ENCODE assay signal across 8 cellular contexts in the genomic region with DNA sequence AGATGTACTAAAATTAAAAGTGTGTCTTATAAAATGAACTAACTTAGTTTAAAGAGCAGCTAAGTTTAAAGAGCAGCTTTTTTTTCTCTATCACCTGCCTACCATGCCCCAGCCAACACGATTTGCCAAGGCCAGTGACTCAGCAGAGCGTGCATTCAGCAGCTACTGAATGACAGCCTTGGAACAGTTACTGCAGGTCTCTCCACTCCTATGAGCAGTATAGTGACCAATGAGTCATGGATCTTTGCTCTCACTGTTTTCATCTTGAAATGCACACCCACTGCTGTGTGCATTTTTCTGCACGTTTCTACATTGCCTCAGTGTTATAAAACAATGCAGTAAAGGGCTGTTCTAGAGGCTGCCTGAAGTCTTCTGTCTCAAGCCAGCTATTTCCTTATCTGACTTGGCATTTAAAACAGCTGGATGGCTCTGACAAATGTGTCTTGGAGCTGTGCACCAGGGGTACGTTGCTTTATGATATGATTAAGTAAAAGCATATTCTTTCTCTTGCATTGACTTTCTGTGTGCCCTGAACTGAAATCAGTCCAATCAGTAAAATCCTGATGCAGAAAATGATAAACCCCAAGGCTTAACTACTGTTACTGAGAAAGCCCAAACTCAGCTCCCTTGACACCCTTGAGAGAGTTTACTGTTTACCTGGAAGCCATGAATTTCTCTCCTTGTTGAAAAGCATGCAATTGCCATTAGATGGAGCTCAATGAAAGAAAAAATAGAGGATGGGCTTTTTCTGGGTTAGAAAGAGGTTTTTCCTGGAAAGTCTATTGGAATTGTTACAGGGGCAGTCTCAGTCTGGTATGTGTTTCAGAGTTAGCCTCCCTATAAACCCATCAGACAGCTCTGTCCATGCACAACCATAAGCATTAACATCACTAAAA.
DNase-seq lines count a peak whose midpoint lies in the region; ATAC-seq and TF ChIP-seq lines count a peak whose summit lies in the region.

No MANE protein-coding gene starts in this region.

- no peak overlapping the region for H3K4me2 ChIP-seq in neural progenitor cell

- H2AFZ ChIP-seq in neural progenitor cell (replicated peaks): no peak overlapping the region

- H3K4me1 ChIP-seq in muscle layer of colon (ENCODE audit: insufficient read depth, low read length) (peaks cover 30% of the 10 kb centered on the region), neural progenitor cell (peaks cover 9% of the 10 kb centered on the region)

- no peaks in the 10 kb centered on the region for H3K27me3 Mint-ChIP-seq in neural progenitor cell (ENCODE audit: insufficient read depth, low read depth)

- no peaks in the 10 kb centered on the region for H3K27me3 ChIP-seq in muscle layer of colon (ENCODE audit: control insufficient read depth in 1 of 2, insufficient read depth in 2 of 2, low read length in 2 of 2)
- H3K27me3 ChIP-seq in neural progenitor cell: no peaks in the 10 kb centered on the region

- H3K4me3 ChIP-seq in muscle layer of colon (ENCODE audit: low read depth in 1 of 2, low read length in 2 of 2) (no peak overlapping the region), neural progenitor cell (no peak overlapping the region)

- TF ChIP-seq CTCF in neural progenitor cell (IDR thresholded peaks at IDR 0.05): no peak

- H4K20me1 ChIP-seq in neural progenitor cell (ENCODE audit: low read depth): no peaks in the 10 kb centered on the region

- no peaks in the 10 kb centered on the region for H3F3A ChIP-seq in neural progenitor cell (ENCODE audit: low read depth)

- peak; percentile 55 for DNase-seq in GDM1 (lab: John Stamatoyannopoulos, UW)
- DNase-seq in NCI-H446 treated with DMSO at 0.1 percent for 48 hours (lab: John Stamatoyannopoulos, UW): peak; percentile 73
- peak; percentile 92 for DNase-seq in erythroblast (lab: John Stamatoyannopoulos, UW)
- no peak for DNase-seq in T-helper 2 cell
- DNase-seq in neural progenitor cell (ENCODE audit: low spot score): no peak
- DNase-seq in D341Med (ENCODE audit: low spot score): no peak

- H3K9me3 Mint-ChIP-seq in neural progenitor cell: peaks cover 3% of the 10 kb centered on the region

- peak; percentile 13 for TF ChIP-seq POLR2A in erythroblast (IDR thresholded peaks at IDR 0.05; ENCODE audit: low read length)

- H3K36me3 ChIP-seq in muscle layer of colon (ENCODE audit: insufficient read depth, low read length): no peaks in the 10 kb centered on the region
- H3K36me3 ChIP-seq in neural progenitor cell: no peaks in the 10 kb centered on the region

- H3K27ac Mint-ChIP-seq in neural progenitor cell: no peak overlapping the region

- H3K79me2 ChIP-seq in neural progenitor cell (ENCODE audit: low read depth): no peaks in the 10 kb centered on the region

- no peak for ATAC-seq in GM19455 (IDR thresholded peaks at IDR 0.05; ENCODE audit: unreplicated experiment)

- H3K27ac ChIP-seq in muscle layer of colon (ENCODE audit: low read depth, low read length) (peak overlapping the region; percentile 12), neural progenitor cell (no peak overlapping the region)

- H3K4me3 Mint-ChIP-seq in neural progenitor cell: no peak overlapping the region

- H3K36me3 Mint-ChIP-seq in neural progenitor cell: no peaks in the 10 kb centered on the region

- H3K4me1 Mint-ChIP-seq in neural progenitor cell: peaks cover 31% of the 10 kb centered on the region

- H3K9ac ChIP-seq in muscle layer of colon (ENCODE audit: low read length): no peak overlapping the region
- H3K9ac ChIP-seq in neural progenitor cell: no peak overlapping the region

- no peaks in the 10 kb centered on the region for H3K9me3 ChIP-seq in muscle layer of colon (ENCODE audit: low read length)
- no peaks in the 10 kb centered on the region for H3K9me3 ChIP-seq in neural progenitor cell (ENCODE audit: low read depth)

Comparison
In these comparisons a context has a peak if more than half of its experiments do, and no peak if none do; other contexts are left out.
1. DNase-seq: peak in GDM1 (single experiment), NCI-H446 treated with DMSO at 0.1 percent for 48 hours (single experiment) and erythroblast (2 of 2); none in T-helper 2 cell (0 of 5), neural progenitor cell (single experiment) and D341Med (single experiment).